1 cellular context compared by ENCODE assay signal in the genomic region with DNA sequence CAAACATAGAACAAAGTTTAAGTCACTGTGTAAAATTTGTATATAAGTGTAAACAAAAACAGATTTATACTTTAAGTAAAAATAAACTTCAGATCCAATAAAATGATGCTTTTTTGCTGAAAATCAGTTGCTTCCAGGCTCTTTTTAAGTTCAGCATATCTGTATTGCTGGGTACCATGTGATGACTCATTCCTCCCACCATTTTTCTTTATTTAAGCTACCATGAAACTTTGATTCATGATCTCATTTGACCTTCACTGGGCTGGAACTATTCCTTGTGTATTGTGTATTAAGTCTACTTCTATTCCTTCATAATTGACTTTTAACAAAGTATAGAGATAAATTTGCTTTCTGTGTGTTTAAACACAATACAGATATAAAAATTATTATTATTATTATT.
TF ChIP-seq lines count a peak whose summit lies in the region.

No MANE protein-coding gene starts in this region.

TF ChIP-seq in K562, 482 proteins besides CTCF, POLR2A, EP300 and RAD21:
- peak; percentile 53; the same call in 1 of the 2 replicates for TF ChIP-seq JUND (IDR thresholded peaks at IDR 0.05; ENCODE audit: borderline replicate concordance, low read depth, low read length)
- TF ChIP-seq JUND (tag; IDR thresholded peaks at IDR 0.05; ENCODE audit: borderline replicate concordance, low read depth, low read length), result no peak; the same call in 2 of the 3 replicates
- no peak for TF ChIP-seq FOXJ2 (tag; IDR thresholded peaks at IDR 0.05)
- TF ChIP-seq, protein P1, sequence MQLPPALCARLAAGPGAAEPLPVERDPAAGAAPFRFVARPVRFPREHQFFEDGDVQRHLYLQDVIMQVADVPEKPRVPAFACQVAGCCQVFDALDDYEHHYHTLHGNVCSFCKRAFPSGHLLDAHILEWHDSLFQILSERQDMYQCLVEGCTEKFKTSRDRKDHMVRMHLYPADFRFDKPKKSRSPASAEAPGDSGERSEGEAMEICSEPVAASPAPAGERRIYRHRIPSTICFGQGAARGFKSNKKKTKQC (CRISPR knock-in tag; IDR thresholded peaks at IDR 0.05), result no peak
- no peak for TF ChIP-seq HDAC3 (IDR thresholded peaks at IDR 0.05; ENCODE audit: borderline replicate concordance, partially characterized antibody)
- TF ChIP-seq KDM1A (IDR thresholded peaks at IDR 0.05), result no peak
- 0 out of 2 replicates have a peak, but pooled peaks have one; percentile 14 for TF ChIP-seq EGR1 (conservative IDR thresholded peaks at IDR 0.05)
- TF ChIP-seq ATF7 (IDR thresholded peaks at IDR 0.05), result no peak
- no peak for TF ChIP-seq HOMEZ (CRISPR knock-in tag; IDR thresholded peaks at IDR 0.05)
TF ChIP-seq in K562: peak in this region for 2.
